Comparison of ENCODE assay signal across 8 cellular contexts in the genomic region with DNA sequence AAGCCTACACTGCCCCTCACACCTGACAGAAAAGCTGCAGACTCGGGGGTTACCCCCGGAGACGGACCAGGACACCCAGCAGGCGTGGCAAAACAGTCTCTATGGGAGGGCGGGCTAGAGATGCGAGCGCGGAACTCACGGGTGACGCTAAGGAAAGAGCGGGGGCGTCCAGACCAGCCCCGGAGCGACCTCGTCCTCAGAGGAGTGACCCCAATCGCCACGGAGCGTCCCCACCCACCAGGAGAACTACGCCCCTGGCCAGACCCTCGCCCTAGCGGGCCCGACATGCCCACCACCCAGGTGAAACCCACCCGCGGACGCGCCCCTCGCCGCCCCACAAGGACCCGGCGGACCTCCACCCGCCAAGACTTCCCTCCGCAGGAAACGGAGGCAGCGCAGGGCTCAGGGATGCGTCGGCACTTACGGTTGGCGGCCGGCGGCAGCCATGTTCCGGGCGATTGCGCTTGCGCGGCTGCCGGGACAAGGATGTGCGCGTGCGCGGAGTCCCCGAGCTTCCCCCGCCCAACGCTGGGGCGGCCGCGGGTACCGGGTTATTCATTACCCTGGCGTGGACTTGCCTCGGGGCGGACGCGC. TPM values are rescaled to one million over a fixed set of nuclear protein-coding genes. Genes with fewer than 3 reads are reported as not detected.
A peak's percentile ranks its signal among the peaks of the same experiment; 100 is the strongest.
DNase-seq lines count a peak whose midpoint lies in the region; ATAC-seq lines count a peak whose summit lies in the region.

TSS of gene ZNF329 (minus strand) at position 462 of the 594 bp plus-strand sequence. CDS start 21,286 bp downstream, outside the sequence.

- no peaks in the 10 kb centered on the region for H3K27me3 ChIP-seq in Karpas-422 (ENCODE audit: low read length)

- peak within 1 kb of the TSS; percentile 80 for H3K4me2 ChIP-seq in Karpas-422 (ENCODE audit: low read depth, low read length, poor library complexity, severe bottlenecking)

- H3K4me3 Mint-ChIP-seq in activated naive CD4-positive, alpha-beta T cell treated with anti-CD3 and anti-CD28 coated beads, Interleukin-2, amount 10 ng/mL, durations not matched to agents 7 days and 5 days, result peak within 1 kb of the TSS; percentile 84

- H3K36me3 Mint-ChIP-seq in activated naive CD4-positive, alpha-beta T cell treated with anti-CD3 and anti-CD28 coated beads, Interleukin-2, amount 10 ng/mL, durations not matched to agents 7 days and 5 days, result peaks cover 26% of the 10 kb centered on the region

- peaks cover 48% of the 10 kb centered on the region for H3K9me3 ChIP-seq in Karpas-422 (ENCODE audit: low read length)

- H3K36me3 ChIP-seq in Karpas-422 (ENCODE audit: insufficient read depth, low read length), result peaks cover 10% of the 10 kb centered on the region

- peaks cover 17% of the 10 kb centered on the region for H3K4me1 Mint-ChIP-seq in activated naive CD4-positive, alpha-beta T cell treated with anti-CD3 and anti-CD28 coated beads, Interleukin-2, amount 10 ng/mL, durations not matched to agents 7 days and 5 days

- H3K9me2 ChIP-seq in Karpas-422 (replicated peaks; ENCODE audit: insufficient read depth, low read length), result no peaks in the 10 kb centered on the region

- H2AFZ ChIP-seq in Karpas-422 (ENCODE audit: low read length), result peak within 1 kb of the TSS; percentile 84

- peak; percentile 53 for ATAC-seq in GM21529 (IDR thresholded peaks at IDR 0.05; ENCODE audit: unreplicated experiment)

- peak within 1 kb of the TSS; percentile 83 for H3K4me3 ChIP-seq in Karpas-422 (ENCODE audit: low read length)

- CTCF ChIA-PET in activated naive CD4-positive, alpha-beta T cell treated with anti-CD3 and anti-CD28 coated beads, Interleukin-2, amount 10 ng/mL, durations not matched to agents 7 days and 5 days (lab: Charles Lee), result no interaction called here

- peaks cover 27% of the 10 kb centered on the region for H3K79me2 ChIP-seq in Karpas-422 (ENCODE audit: low read length)

- H3K4me1 ChIP-seq in Karpas-422 (ENCODE audit: low read length), result peaks cover 12% of the 10 kb centered on the region

- H3K27me3 Mint-ChIP-seq in activated naive CD4-positive, alpha-beta T cell treated with anti-CD3 and anti-CD28 coated beads, Interleukin-2, amount 10 ng/mL, durations not matched to agents 7 days and 5 days, result no peaks in the 10 kb centered on the region

- H3K9me3 Mint-ChIP-seq in activated naive CD4-positive, alpha-beta T cell treated with anti-CD3 and anti-CD28 coated beads, Interleukin-2, amount 10 ng/mL, durations not matched to agents 7 days and 5 days, result peaks cover 37% of the 10 kb centered on the region

- peak within 1 kb of the TSS; percentile 84 for H3K9ac ChIP-seq in Karpas-422 (ENCODE audit: low read length)

- peak; percentile 91 for DNase-seq in COLO668 (lab: John Stamatoyannopoulos, UW; ENCODE audit: unreplicated experiment)
- DNase-seq in Karpas-422, result peak; percentile 98
- peak; percentile 73 for DNase-seq in SK-N-DZ (ENCODE audit: low spot score)
- DNase-seq in activated naive CD4-positive, alpha-beta T cell treated with anti-CD3 and anti-CD28 coated beads, Interleukin-2, amount 10 ng/mL, durations not matched to agents 7 days and 5 days, result peak; percentile 90
- DNase-seq in globus pallidus (ENCODE audit: low spot score), result peak; percentile 78
- peak in 54 of 56 donors; percentile 26 to 90 (median 74) for DNase-seq in nucleus accumbens (lab: John Stamatoyannopoulos, UW)
- peak in 48 of 49 donors; percentile 30 to 87 (median 70) for DNase-seq in substantia nigra (lab: John Stamatoyannopoulos, UW)

- H3K27ac ChIP-seq in Karpas-422 (ENCODE audit: low read length), result peak within 1 kb of the TSS; percentile 34; the same call in 1 of the 2 replicates
- peak within 1 kb of the TSS; percentile 80 for H3K27ac ChIP-seq in substantia nigra (ENCODE audit: low read depth, low read length, poor library complexity, severe bottlenecking)

- peak within 1 kb of the TSS; percentile 87 for H3K27ac Mint-ChIP-seq in activated naive CD4-positive, alpha-beta T cell treated with anti-CD3 and anti-CD28 coated beads, Interleukin-2, amount 10 ng/mL, durations not matched to agents 7 days and 5 days

- no peaks in the 10 kb centered on the region for H4K20me1 ChIP-seq in Karpas-422 (ENCODE audit: insufficient read depth, low read depth, low read length)

RNA-seq across cellular contexts. Expression of gene ZNF329, which starts in this region (rescaled TPM):
- 7.8 and 9.1 TPM in 2 replicates for total RNA-seq in Karpas-422 (2014; rRNA removed; shearing (Covaris generic); ENCODE audit: low replicate concordance)
- 4.8 and 8.6 TPM in 2 replicates for polyA plus RNA-seq in SK-N-DZ (2014; cell fraction: cytosol; rRNA removed)
- polyA plus RNA-seq in SK-N-DZ (2014; cell fraction: nucleus; rRNA removed), result 1.6 and 3.4 TPM in 2 replicates

Comparison
In these comparisons a context has a peak if more than half of its experiments do, and no peak if none do; other contexts are left out.
1. Peak in every context shown above with its lines: DNase-seq, ATAC-seq, H3K4me3 ChIP-seq and H3K27ac ChIP-seq.